In genomic region chr17:57407287-57408063, GRCh38 we compare ENCODE assay signal across 8 cellular contexts.
A peak's percentile ranks its signal among the peaks of the same experiment; 100 is the strongest.
DNase-seq lines count a peak whose midpoint lies in the region; ATAC-seq and TF ChIP-seq lines count a peak whose summit lies in the region.

No MANE protein-coding gene starts in this region.

- intact Hi-C loops in CD4-positive, alpha-beta T cell (cut with DNase I, micrococcal nuclease), result no loop called here

- H3K27ac Mint-ChIP-seq in CD4-positive, alpha-beta T cell, result peak overlapping the region; percentile 41
- peak overlapping the region; percentile 63 for H3K27ac Mint-ChIP-seq in activated CD8-positive, alpha-beta T cell treated with anti-CD3 and anti-CD28 coated beads, Interleukin-2, amount 10 ng/mL, durations not matched to agents 7 days and 5 days
- H3K27ac Mint-ChIP-seq in activated CD8-positive, alpha-beta memory T cell treated with anti-CD3 and anti-CD28 coated beads, Interleukin-2, amount 10 ng/mL, durations not matched to agents 7 days and 5 days, result no peak overlapping the region
- H3K27ac Mint-ChIP-seq in immature natural killer cell, result no peak overlapping the region

- no peak for DNase-seq in CD4-positive, alpha-beta T cell
- DNase-seq in Karpas-422, result no peak
- DNase-seq in activated CD8-positive, alpha-beta T cell treated with anti-CD3 and anti-CD28 coated beads, Interleukin-2, amount 10 ng/mL, durations not matched to agents 7 days and 5 days, result no peak
- no peak for DNase-seq in activated CD8-positive, alpha-beta memory T cell treated with anti-CD3 and anti-CD28 coated beads, Interleukin-2, amount 10 ng/mL, durations not matched to agents 7 days and 5 days
- no peak for DNase-seq in immature natural killer cell

- H3K4me1 ChIP-seq in Karpas-422 (ENCODE audit: low read length) (peaks cover 90% of the 10 kb centered on the region), mucosa of stomach (ENCODE audit: control insufficient read depth, insufficient read depth, low read length) (peaks cover 40% of the 10 kb centered on the region)

- TF ChIP-seq CTCF in CD4-positive, alpha-beta T cell (IDR thresholded peaks at IDR 0.05), result no peak

- H3K9me3 Mint-ChIP-seq in CD4-positive, alpha-beta T cell, result no peaks in the 10 kb centered on the region
- no peaks in the 10 kb centered on the region for H3K9me3 Mint-ChIP-seq in activated CD8-positive, alpha-beta T cell treated with anti-CD3 and anti-CD28 coated beads, Interleukin-2, amount 10 ng/mL, durations not matched to agents 7 days and 5 days (ENCODE audit: insufficient read depth)
- no peaks in the 10 kb centered on the region for H3K9me3 Mint-ChIP-seq in activated CD8-positive, alpha-beta memory T cell treated with anti-CD3 and anti-CD28 coated beads, Interleukin-2, amount 10 ng/mL, durations not matched to agents 7 days and 5 days (ENCODE audit: low read depth)
- H3K9me3 Mint-ChIP-seq in immature natural killer cell, result no peaks in the 10 kb centered on the region

- no peaks in the 10 kb centered on the region for H3K9me3 ChIP-seq in CD4-positive, alpha-beta T cell (ENCODE audit: control insufficient read depth, low read length)
- H3K9me3 ChIP-seq in Karpas-422 (ENCODE audit: low read length) (no peaks in the 10 kb centered on the region), mucosa of stomach (ENCODE audit: control insufficient read depth, low read length) (no peaks in the 10 kb centered on the region)

- peaks cover 62% of the 10 kb centered on the region for H3K4me1 Mint-ChIP-seq in CD4-positive, alpha-beta T cell (ENCODE audit: low read depth)
- peaks cover 52% of the 10 kb centered on the region for H3K4me1 Mint-ChIP-seq in activated CD8-positive, alpha-beta T cell treated with anti-CD3 and anti-CD28 coated beads, Interleukin-2, amount 10 ng/mL, durations not matched to agents 7 days and 5 days (ENCODE audit: low read depth)
- H3K4me1 Mint-ChIP-seq in activated CD8-positive, alpha-beta memory T cell treated with anti-CD3 and anti-CD28 coated beads, Interleukin-2, amount 10 ng/mL, durations not matched to agents 7 days and 5 days, result peaks cover 35% of the 10 kb centered on the region
- H3K4me1 Mint-ChIP-seq in immature natural killer cell, result peaks cover 17 to 34% of the 10 kb centered on the region in 2 donors

- peaks cover 93% of the 10 kb centered on the region for H3K79me2 ChIP-seq in Karpas-422 (ENCODE audit: low read length)

- peak overlapping the region; percentile 3 for H3K4me2 ChIP-seq in Karpas-422 (ENCODE audit: low read depth, low read length, poor library complexity, severe bottlenecking)

- CTCF ChIA-PET in CD4-positive, alpha-beta T cell (lab: Charles Lee), result no interaction called here
- CTCF ChIA-PET in activated CD8-positive, alpha-beta T cell treated with anti-CD3 and anti-CD28 coated beads, Interleukin-2, amount 10 ng/mL, durations not matched to agents 7 days and 5 days (lab: Charles Lee), result interaction anchor here (1.0 to 3.5 kb wide), 11 partner anchors 9 to 340 kb away, joined by 3 to 35 read pairs (median 4); no protein-coding TSS in a partner anchor
- CTCF ChIA-PET in activated CD8-positive, alpha-beta memory T cell treated with anti-CD3 and anti-CD28 coated beads, Interleukin-2, amount 10 ng/mL, durations not matched to agents 7 days and 5 days (lab: Charles Lee), result interaction anchor here (0.6 to 2.2 kb wide), 3 partner anchors 164 to 265 kb away, joined by 3 to 7 read pairs (median 6); no protein-coding TSS in a partner anchor

- no peak overlapping the region for H3K4me3 ChIP-seq in Karpas-422 (ENCODE audit: low read length)
- no peak overlapping the region for H3K4me3 ChIP-seq in mucosa of stomach (ENCODE audit: low read length)

- H3K27me3 Mint-ChIP-seq in CD4-positive, alpha-beta T cell, result no peaks in the 10 kb centered on the region
- H3K27me3 Mint-ChIP-seq in activated CD8-positive, alpha-beta T cell treated with anti-CD3 and anti-CD28 coated beads, Interleukin-2, amount 10 ng/mL, durations not matched to agents 7 days and 5 days (ENCODE audit: low read depth), result no peaks in the 10 kb centered on the region
- H3K27me3 Mint-ChIP-seq in activated CD8-positive, alpha-beta memory T cell treated with anti-CD3 and anti-CD28 coated beads, Interleukin-2, amount 10 ng/mL, durations not matched to agents 7 days and 5 days, result no peaks in the 10 kb centered on the region
- H3K27me3 Mint-ChIP-seq in immature natural killer cell (ENCODE audit: low read depth in 3 of 3), result peaks cover 0 to 4% (median 0%) of the 10 kb centered on the region in 3 donors

- H3K27me3 ChIP-seq in CD4-positive, alpha-beta T cell (ENCODE audit: control insufficient read depth, insufficient read depth, low read length), result no peaks in the 10 kb centered on the region
- H3K27me3 ChIP-seq in Karpas-422 (ENCODE audit: low read length) (no peaks in the 10 kb centered on the region), mucosa of stomach (ENCODE audit: control insufficient read depth, insufficient read depth, low read length) (no peaks in the 10 kb centered on the region)

- H3K36me3 Mint-ChIP-seq in CD4-positive, alpha-beta T cell (ENCODE audit: low read depth), result peaks cover 30% of the 10 kb centered on the region
- peaks cover 25% of the 10 kb centered on the region for H3K36me3 Mint-ChIP-seq in activated CD8-positive, alpha-beta T cell treated with anti-CD3 and anti-CD28 coated beads, Interleukin-2, amount 10 ng/mL, durations not matched to agents 7 days and 5 days (ENCODE audit: low read depth)
- H3K36me3 Mint-ChIP-seq in activated CD8-positive, alpha-beta memory T cell treated with anti-CD3 and anti-CD28 coated beads, Interleukin-2, amount 10 ng/mL, durations not matched to agents 7 days and 5 days, result peaks cover 3% of the 10 kb centered on the region
- H3K36me3 Mint-ChIP-seq in immature natural killer cell, result peaks cover 7 to 35% (median 15%) of the 10 kb centered on the region in 3 donors

- H3K9me2 ChIP-seq in Karpas-422 (replicated peaks; ENCODE audit: insufficient read depth, low read length), result no peaks in the 10 kb centered on the region

- POLR2A ChIA-PET in CD4-positive, alpha-beta T cell (lab: Charles Lee), result interaction anchor here (2.4 kb wide), 1 partner anchor 164 kb away, joined by 6 read pairs; no protein-coding TSS in a partner anchor
- POLR2A ChIA-PET in activated CD8-positive, alpha-beta T cell treated with anti-CD3 and anti-CD28 coated beads, Interleukin-2, amount 10 ng/mL, durations not matched to agents 7 days and 5 days (lab: Charles Lee), result interaction anchor here (0.7 to 1.2 kb wide), 3 partner anchors 17 to 36 kb away, joined by 3 read pairs; no protein-coding TSS in a partner anchor

- no peak overlapping the region for H3K9ac ChIP-seq in Karpas-422 (ENCODE audit: low read length)
- peak overlapping the region; percentile 29 for H3K9ac ChIP-seq in mucosa of stomach (ENCODE audit: low read length)

- no peak for ATAC-seq in CD4-positive, alpha-beta T cell (ENCODE audit: poor library complexity)
- ATAC-seq in activated CD8-positive, alpha-beta T cell treated with anti-CD3 and anti-CD28 coated beads, Interleukin-2, amount 10 ng/mL, durations not matched to agents 7 days and 5 days, result no peak
- no peak for ATAC-seq in activated CD8-positive, alpha-beta memory T cell treated with anti-CD3 and anti-CD28 coated beads, Interleukin-2, amount 10 ng/mL, durations not matched to agents 7 days and 5 days
- ATAC-seq in GM19328 (IDR thresholded peaks at IDR 0.05; ENCODE audit: unreplicated experiment) (no peak), GM19035 (IDR thresholded peaks at IDR 0.05; ENCODE audit: unreplicated experiment) (no peak)

- H3K36me3 ChIP-seq in Karpas-422 (ENCODE audit: insufficient read depth, low read length), result peaks cover 20% of the 10 kb centered on the region
- H3K36me3 ChIP-seq in mucosa of stomach (ENCODE audit: control insufficient read depth, insufficient read depth, low read length), result no peaks in the 10 kb centered on the region

- H2AFZ ChIP-seq in Karpas-422 (ENCODE audit: low read length), result no peak overlapping the region

- H4K20me1 ChIP-seq in Karpas-422 (ENCODE audit: insufficient read depth, low read depth, low read length), result no peaks in the 10 kb centered on the region

- H3K4me3 Mint-ChIP-seq in CD4-positive, alpha-beta T cell, result peak overlapping the region; percentile 39
- H3K4me3 Mint-ChIP-seq in activated CD8-positive, alpha-beta T cell treated with anti-CD3 and anti-CD28 coated beads, Interleukin-2, amount 10 ng/mL, durations not matched to agents 7 days and 5 days, result peak overlapping the region; percentile 59
- no peak overlapping the region for H3K4me3 Mint-ChIP-seq in activated CD8-positive, alpha-beta memory T cell treated with anti-CD3 and anti-CD28 coated beads, Interleukin-2, amount 10 ng/mL, durations not matched to agents 7 days and 5 days
- H3K4me3 Mint-ChIP-seq in immature natural killer cell, result no peak overlapping the region

- no peak overlapping the region for H3K27ac ChIP-seq in CD4-positive, alpha-beta T cell (ENCODE audit: low read depth, low read length)
- peak overlapping the region; percentile 39; the same call in 1 of the 2 replicates for H3K27ac ChIP-seq in Karpas-422 (ENCODE audit: low read length)

Comparison
In these comparisons a context has a peak if more than half of its experiments do, and no peak if none do; other contexts are left out.
1. H3K27ac Mint-ChIP-seq: peak in CD4-positive, alpha-beta T cell (single experiment) and activated CD8-positive, alpha-beta T cell treated with anti-CD3 and anti-CD28 coated beads, Interleukin-2, amount 10 ng/mL, durations not matched to agents 7 days and 5 days (single experiment); none in activated CD8-positive, alpha-beta memory T cell treated with anti-CD3 and anti-CD28 coated beads, Interleukin-2, amount 10 ng/mL, durations not matched to agents 7 days and 5 days (single experiment) and immature natural killer cell (0 of 6).
2. H3K4me3 Mint-ChIP-seq: peak in CD4-positive, alpha-beta T cell (single experiment) and activated CD8-positive, alpha-beta T cell treated with anti-CD3 and anti-CD28 coated beads, Interleukin-2, amount 10 ng/mL, durations not matched to agents 7 days and 5 days (single experiment); none in activated CD8-positive, alpha-beta memory T cell treated with anti-CD3 and anti-CD28 coated beads, Interleukin-2, amount 10 ng/mL, durations not matched to agents 7 days and 5 days (single experiment) and immature natural killer cell (0 of 5).